ENCODE assay signal across 13 cellular contexts in genomic region chr10:1736180-1736971, GRCh38. TPM values are rescaled to one million over a fixed set of nuclear protein-coding genes. Genes with fewer than 3 reads are reported as not detected.
DNase-seq lines count a peak whose midpoint lies in the region; ATAC-seq, FAIRE-seq and TF ChIP-seq lines count a peak whose summit lies in the region.
"Had no signal": no experiment of that assay in that cellular context is flagged by ENCODE, and none has a peak within 500 bp of the region (broad histone marks: within the 10 kb centered on the region; RNA-seq: fewer than 3 reads in every experiment).

No MANE protein-coding gene starts in this region.

- peak overlapping the region; percentile 51 to 70 (median 62) for H3K4me3 ChIP-seq in BLaER1 treated with 17β-estradiol and CSF1 and Interleukin-3, amounts not matched to agents 10 nM and 100 nM
- H3K4me3 ChIP-seq in breast epithelium, result peak overlapping the region; percentile 14 to 57 (median 35)
- no peak overlapping the region for H3K4me3 ChIP-seq in naive thymus-derived CD4-positive, alpha-beta T cell (ENCODE audit: low read length)
- H3K4me3 ChIP-seq: colonic mucosa, thyroid gland had no signal

- H3K9me3 Mint-ChIP-seq in naive thymus-derived CD4-positive, alpha-beta T cell, result no peaks in the 10 kb centered on the region
- H3K9me3 Mint-ChIP-seq: CD8-positive, alpha-beta T cell; naive thymus-derived CD8-positive, alpha-beta T cell had no signal

- H3K36me3 ChIP-seq in BLaER1 treated with 17β-estradiol and CSF1 and Interleukin-3, amounts not matched to agents 10 nM and 100 nM, result no peaks in the 10 kb centered on the region
- H3K36me3 ChIP-seq in breast epithelium, result no peaks in the 10 kb centered on the region
- H3K36me3 ChIP-seq in naive thymus-derived CD4-positive, alpha-beta T cell (ENCODE audit: control insufficient read depth in 2 of 3, insufficient read depth in 3 of 3, low read length in 3 of 3), result no peaks in the 10 kb centered on the region
- H3K36me3 ChIP-seq: colonic mucosa, thyroid gland had no signal

- H3K27me3 Mint-ChIP-seq in naive thymus-derived CD4-positive, alpha-beta T cell, result peaks cover 80 to 89% (median 82%) of the 10 kb centered on the region in 5 donors

- peaks cover 33 to 82% (median 69%) of the 10 kb centered on the region in 11 experiments for H3K27me3 ChIP-seq in BLaER1 treated with 17β-estradiol and CSF1 and Interleukin-3, amounts not matched to agents 10 nM and 100 nM
- H3K27me3 ChIP-seq in breast epithelium, result peaks cover 0 to 93% of the 10 kb centered on the region in 2 donors
- H3K27me3 ChIP-seq in naive thymus-derived CD4-positive, alpha-beta T cell (ENCODE audit: control insufficient read depth in 2 of 2, insufficient read depth in 2 of 2, low read length in 2 of 2), result peaks cover 2 to 4% of the 10 kb centered on the region in 2 donors
- H3K27me3 ChIP-seq: thyroid gland had no signal

- peak overlapping the region in 10 of 11 experiments; percentile 14 to 71 (median 45); a peak in 16 of 22 replicates for H3K9ac ChIP-seq in BLaER1 treated with 17β-estradiol and CSF1 and Interleukin-3, amounts not matched to agents 10 nM and 100 nM

- TF ChIP-seq CTCF in breast epithelium (IDR thresholded peaks at IDR 0.05), result no peak

- H3K36me3 Mint-ChIP-seq in naive thymus-derived CD4-positive, alpha-beta T cell, result no peaks in the 10 kb centered on the region
- H3K36me3 Mint-ChIP-seq: CD8-positive, alpha-beta T cell; naive thymus-derived CD8-positive, alpha-beta T cell had no signal

- intact Hi-C loops in breast epithelium (cut with DNase I; ENCODE audit: low total_unique reads), result no loop called here
- intact Hi-C loops in naive thymus-derived CD4-positive, alpha-beta T cell (cut with micrococcal nuclease), result no loop called here

- peaks cover 27 to 68% (median 57%) of the 10 kb centered on the region in 10 experiments for H3K4me1 ChIP-seq in BLaER1 treated with 17β-estradiol and CSF1 and Interleukin-3, amounts not matched to agents 10 nM and 100 nM
- H3K4me1 ChIP-seq in breast epithelium, result peaks cover 0 to 5% of the 10 kb centered on the region in 2 donors
- no peaks in the 10 kb centered on the region for H3K4me1 ChIP-seq in naive thymus-derived CD4-positive, alpha-beta T cell (ENCODE audit: control insufficient read depth in 2 of 2, insufficient read depth in 2 of 2, low read length in 2 of 2)
- H3K4me1 ChIP-seq: colonic mucosa had no signal

- POLR2A ChIA-PET in naive thymus-derived CD4-positive, alpha-beta T cell (lab: Charles Lee), result no interaction called here

- H4K20me1 ChIP-seq in BLaER1 treated with 17β-estradiol and CSF1 and Interleukin-3, amounts not matched to agents 10 nM and 100 nM, result peaks cover 0 to 44% (median 15%) of the 10 kb centered on the region in 11 experiments; a peak in 14 of 22 replicates

- no peaks in the 10 kb centered on the region for H3K9me3 ChIP-seq in BLaER1 treated with 17β-estradiol and CSF1 and Interleukin-3, amounts not matched to agents 10 nM and 100 nM (replicated peaks in 1 of 11)
- no peaks in the 10 kb centered on the region for H3K9me3 ChIP-seq in breast epithelium
- H3K9me3 ChIP-seq in naive thymus-derived CD4-positive, alpha-beta T cell (ENCODE audit: control insufficient read depth in 2 of 3, low read length in 3 of 3), result no peaks in the 10 kb centered on the region
- H3K9me3 ChIP-seq: colonic mucosa, thyroid gland had no signal

- H3K4me1 Mint-ChIP-seq in naive thymus-derived CD4-positive, alpha-beta T cell, result peaks cover 0 to 15% (median 9%) of the 10 kb centered on the region in 7 donors

- DNase-seq in GM18507 (ENCODE audit: extremely low spot score, insufficient read length, low read depth) (no peak), breast epithelium (ENCODE audit: low spot score in 2 of 2) (no peak), NOMO-1 treated with DMSO at 0.1 percent for 48 hours (lab: John Stamatoyannopoulos, UW; ENCODE audit: unreplicated experiment) (no peak)
- DNase-seq in naive thymus-derived CD4-positive, alpha-beta T cell, result no peak
- DNase-seq: CD8-positive, alpha-beta T cell; colonic mucosa; naive thymus-derived CD8-positive, alpha-beta T cell; T-helper 9 cell; thyroid gland had no signal

- peak; percentile 12 for FAIRE-seq in GM18507 (lab: Jason Lieb, UNC)

- H3K27ac ChIP-seq in BLaER1 treated with 17β-estradiol and CSF1 and Interleukin-3, amounts not matched to agents 10 nM and 100 nM, result peak overlapping the region in 1 of 11 experiments; percentile 32; a peak in 1 of 22 replicates
- H3K27ac ChIP-seq in breast epithelium, result no peak overlapping the region
- H3K27ac ChIP-seq in naive thymus-derived CD4-positive, alpha-beta T cell (ENCODE audit: low read depth, low read length), result no peak overlapping the region
- H3K27ac ChIP-seq: colonic mucosa, thyroid gland had no signal

- no peak for TF ChIP-seq POLR2A in breast epithelium (IDR thresholded peaks at IDR 0.05)

- CTCF ChIA-PET in naive thymus-derived CD4-positive, alpha-beta T cell (lab: Charles Lee), result no interaction called here

- H3K27ac Mint-ChIP-seq in naive thymus-derived CD4-positive, alpha-beta T cell, result no peak overlapping the region
- H3K27ac Mint-ChIP-seq: CD8-positive, alpha-beta T cell had no signal

- peak overlapping the region; percentile 99 to 100 (median 99) for H3K4me2 ChIP-seq in BLaER1 treated with 17β-estradiol and CSF1 and Interleukin-3, amounts not matched to agents 10 nM and 100 nM

- H3K4me3 Mint-ChIP-seq in naive thymus-derived CD4-positive, alpha-beta T cell, result peak overlapping the region in 8 of 10 donors; percentile 32 to 68 (median 50)

- no peak for ATAC-seq in naive thymus-derived CD4-positive, alpha-beta T cell
- ATAC-seq in HG02840 (IDR thresholded peaks at IDR 0.05; ENCODE audit: low FRiP score, unreplicated experiment), result no peak
- no peak for ATAC-seq in HG02798 (IDR thresholded peaks at IDR 0.05; ENCODE audit: poor library complexity, unreplicated experiment)
- ATAC-seq in HG02973 (IDR thresholded peaks at IDR 0.05; ENCODE audit: unreplicated experiment), result no peak
- ATAC-seq: CD8-positive, alpha-beta T cell had no signal

RNA-seq across cellular contexts. Expression of gene ADARB2, which starts 0.9 kb away (rescaled TPM):
- 1 to 10 TPM in 2 of 3 donors, under 1 TPM in 1; 0.32 to 3.9 (median 2.0) TPM for total RNA-seq in breast epithelium
- 10 to 100 TPM in 2 of 5 experiments, under 1 TPM in 2, not detected in 1; 0.05 to 13.6 (median 6.3) TPM for total RNA-seq in naive thymus-derived CD4-positive, alpha-beta T cell
- polyA plus RNA-seq in naive thymus-derived CD4-positive, alpha-beta T cell, result not detected
- total RNA-seq: naive thymus-derived CD8-positive, alpha-beta T cell had no signal
- polyA plus RNA-seq: naive thymus-derived CD8-positive, alpha-beta T cell had no signal
